In the genomic region with DNA sequence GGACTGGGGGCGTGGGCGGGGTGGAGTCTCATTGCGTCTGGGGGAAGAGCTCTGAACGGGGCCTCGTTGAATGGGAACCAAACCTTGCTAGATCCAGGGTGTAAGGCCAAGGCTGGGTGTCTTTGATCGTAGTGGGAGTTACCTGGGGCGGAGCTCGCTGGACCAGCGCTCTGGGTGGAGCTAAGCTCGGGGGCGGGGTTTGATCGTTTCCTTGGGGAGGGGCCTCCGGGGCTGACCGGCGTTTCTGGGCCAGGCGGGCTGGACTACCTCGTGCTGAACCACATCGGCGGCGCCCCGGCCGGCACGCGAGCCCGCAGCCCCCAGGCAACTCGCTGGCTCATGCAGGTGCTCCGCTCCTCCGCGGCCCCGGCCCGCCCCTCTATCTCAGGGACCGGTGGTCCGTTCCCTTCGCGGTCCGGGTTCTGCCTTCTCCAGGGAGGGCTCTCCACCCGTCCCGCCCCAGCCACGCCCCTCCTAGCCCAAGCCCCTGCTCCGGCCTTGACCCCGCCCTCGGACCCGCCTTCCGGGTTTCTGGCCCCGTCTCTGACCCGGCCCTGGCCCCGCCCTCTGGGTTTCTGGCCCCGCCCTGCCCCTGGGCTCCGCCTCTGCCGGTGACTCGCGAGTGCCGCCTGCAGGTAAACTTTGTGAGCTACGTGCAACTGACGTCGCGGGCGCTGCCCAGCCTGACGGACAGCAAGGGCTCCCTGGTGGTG, we compare ENCODE assay signal across 1 cellular context.
A peak's percentile ranks its signal among the peaks of the same experiment; 100 is the strongest.
TF ChIP-seq lines count a peak whose summit lies in the region.

No MANE protein-coding gene starts in this region.

TF ChIP-seq in WTC11, 78 proteins besides CTCF, POLR2A, EP300 and RAD21 (continued from another document):
- TF ChIP-seq, protein P1, sequence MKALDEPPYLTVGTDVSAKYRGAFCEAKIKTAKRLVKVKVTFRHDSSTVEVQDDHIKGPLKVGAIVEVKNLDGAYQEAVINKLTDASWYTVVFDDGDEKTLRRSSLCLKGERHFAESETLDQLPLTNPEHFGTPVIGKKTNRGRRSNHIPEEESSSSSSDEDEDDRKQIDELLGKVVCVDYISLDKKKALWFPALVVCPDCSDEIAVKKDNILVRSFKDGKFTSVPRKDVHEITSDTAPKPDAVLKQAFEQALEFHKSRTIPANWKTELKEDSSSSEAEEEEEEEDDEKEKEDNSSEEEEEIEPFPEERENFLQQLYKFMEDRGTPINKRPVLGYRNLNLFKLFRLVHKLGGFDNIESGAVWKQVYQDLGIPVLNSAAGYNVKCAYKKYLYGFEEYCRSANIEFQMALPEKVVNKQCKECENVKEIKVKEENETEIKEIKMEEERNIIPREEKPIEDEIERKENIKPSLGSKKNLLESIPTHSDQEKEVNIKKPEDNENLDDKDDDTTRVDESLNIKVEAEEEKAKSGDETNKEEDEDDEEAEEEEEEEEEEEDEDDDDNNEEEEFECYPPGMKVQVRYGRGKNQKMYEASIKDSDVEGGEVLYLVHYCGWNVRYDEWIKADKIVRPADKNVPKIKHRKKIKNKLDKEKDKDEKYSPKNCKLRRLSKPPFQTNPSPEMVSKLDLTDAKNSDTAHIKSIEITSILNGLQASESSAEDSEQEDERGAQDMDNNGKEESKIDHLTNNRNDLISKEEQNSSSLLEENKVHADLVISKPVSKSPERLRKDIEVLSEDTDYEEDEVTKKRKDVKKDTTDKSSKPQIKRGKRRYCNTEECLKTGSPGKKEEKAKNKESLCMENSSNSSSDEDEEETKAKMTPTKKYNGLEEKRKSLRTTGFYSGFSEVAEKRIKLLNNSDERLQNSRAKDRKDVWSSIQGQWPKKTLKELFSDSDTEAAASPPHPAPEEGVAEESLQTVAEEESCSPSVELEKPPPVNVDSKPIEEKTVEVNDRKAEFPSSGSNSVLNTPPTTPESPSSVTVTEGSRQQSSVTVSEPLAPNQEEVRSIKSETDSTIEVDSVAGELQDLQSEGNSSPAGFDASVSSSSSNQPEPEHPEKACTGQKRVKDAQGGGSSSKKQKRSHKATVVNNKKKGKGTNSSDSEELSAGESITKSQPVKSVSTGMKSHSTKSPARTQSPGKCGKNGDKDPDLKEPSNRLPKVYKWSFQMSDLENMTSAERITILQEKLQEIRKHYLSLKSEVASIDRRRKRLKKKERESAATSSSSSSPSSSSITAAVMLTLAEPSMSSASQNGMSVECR (CRISPR knock-in tag; IDR thresholded peaks at IDR 0.05; ENCODE audit: borderline replicate concordance) = 0 out of 2 replicates have a peak, but pooled peaks have one; percentile 24
- TF ChIP-seq, protein P2, sequence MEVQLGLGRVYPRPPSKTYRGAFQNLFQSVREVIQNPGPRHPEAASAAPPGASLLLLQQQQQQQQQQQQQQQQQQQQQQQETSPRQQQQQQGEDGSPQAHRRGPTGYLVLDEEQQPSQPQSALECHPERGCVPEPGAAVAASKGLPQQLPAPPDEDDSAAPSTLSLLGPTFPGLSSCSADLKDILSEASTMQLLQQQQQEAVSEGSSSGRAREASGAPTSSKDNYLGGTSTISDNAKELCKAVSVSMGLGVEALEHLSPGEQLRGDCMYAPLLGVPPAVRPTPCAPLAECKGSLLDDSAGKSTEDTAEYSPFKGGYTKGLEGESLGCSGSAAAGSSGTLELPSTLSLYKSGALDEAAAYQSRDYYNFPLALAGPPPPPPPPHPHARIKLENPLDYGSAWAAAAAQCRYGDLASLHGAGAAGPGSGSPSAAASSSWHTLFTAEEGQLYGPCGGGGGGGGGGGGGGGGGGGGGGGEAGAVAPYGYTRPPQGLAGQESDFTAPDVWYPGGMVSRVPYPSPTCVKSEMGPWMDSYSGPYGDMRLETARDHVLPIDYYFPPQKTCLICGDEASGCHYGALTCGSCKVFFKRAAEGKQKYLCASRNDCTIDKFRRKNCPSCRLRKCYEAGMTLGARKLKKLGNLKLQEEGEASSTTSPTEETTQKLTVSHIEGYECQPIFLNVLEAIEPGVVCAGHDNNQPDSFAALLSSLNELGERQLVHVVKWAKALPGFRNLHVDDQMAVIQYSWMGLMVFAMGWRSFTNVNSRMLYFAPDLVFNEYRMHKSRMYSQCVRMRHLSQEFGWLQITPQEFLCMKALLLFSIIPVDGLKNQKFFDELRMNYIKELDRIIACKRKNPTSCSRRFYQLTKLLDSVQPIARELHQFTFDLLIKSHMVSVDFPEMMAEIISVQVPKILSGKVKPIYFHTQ (CRISPR knock-in tag; IDR thresholded peaks at IDR 0.05) = no peak
- TF ChIP-seq, protein P3, sequence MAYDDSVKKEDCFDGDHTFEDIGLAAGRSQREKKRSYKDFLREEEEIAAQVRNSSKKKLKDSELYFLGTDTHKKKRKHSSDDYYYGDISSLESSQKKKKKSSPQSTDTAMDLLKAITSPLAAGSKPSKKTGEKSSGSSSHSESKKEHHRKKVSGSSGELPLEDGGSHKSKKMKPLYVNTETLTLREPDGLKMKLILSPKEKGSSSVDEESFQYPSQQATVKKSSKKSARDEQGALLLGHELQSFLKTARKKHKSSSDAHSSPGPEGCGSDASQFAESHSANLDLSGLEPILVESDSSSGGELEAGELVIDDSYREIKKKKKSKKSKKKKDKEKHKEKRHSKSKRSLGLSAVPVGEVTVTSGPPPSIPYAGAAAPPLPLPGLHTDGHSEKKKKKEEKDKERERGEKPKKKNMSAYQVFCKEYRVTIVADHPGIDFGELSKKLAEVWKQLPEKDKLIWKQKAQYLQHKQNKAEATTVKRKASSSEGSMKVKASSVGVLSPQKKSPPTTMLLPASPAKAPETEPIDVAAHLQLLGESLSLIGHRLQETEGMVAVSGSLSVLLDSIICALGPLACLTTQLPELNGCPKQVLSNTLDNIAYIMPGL (CRISPR knock-in tag; IDR thresholded peaks at IDR 0.05) = peak; percentile 89
- TF ChIP-seq CREM (CRISPR knock-in tag; IDR thresholded peaks at IDR 0.05) = no peak
- TF ChIP-seq ZNF317 (CRISPR knock-in tag; IDR thresholded peaks at IDR 0.05; ENCODE audit: borderline replicate concordance, low read depth) = no peak
- TF ChIP-seq, protein P4, sequence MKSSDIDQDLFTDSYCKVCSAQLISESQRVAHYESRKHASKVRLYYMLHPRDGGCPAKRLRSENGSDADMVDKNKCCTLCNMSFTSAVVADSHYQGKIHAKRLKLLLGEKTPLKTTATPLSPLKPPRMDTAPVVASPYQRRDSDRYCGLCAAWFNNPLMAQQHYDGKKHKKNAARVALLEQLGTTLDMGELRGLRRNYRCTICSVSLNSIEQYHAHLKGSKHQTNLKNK (CRISPR knock-in tag; IDR thresholded peaks at IDR 0.05) = no peak
- no peak for TF ChIP-seq TEAD1 (CRISPR knock-in tag; IDR thresholded peaks at IDR 0.05)
- TF ChIP-seq, protein P5, sequence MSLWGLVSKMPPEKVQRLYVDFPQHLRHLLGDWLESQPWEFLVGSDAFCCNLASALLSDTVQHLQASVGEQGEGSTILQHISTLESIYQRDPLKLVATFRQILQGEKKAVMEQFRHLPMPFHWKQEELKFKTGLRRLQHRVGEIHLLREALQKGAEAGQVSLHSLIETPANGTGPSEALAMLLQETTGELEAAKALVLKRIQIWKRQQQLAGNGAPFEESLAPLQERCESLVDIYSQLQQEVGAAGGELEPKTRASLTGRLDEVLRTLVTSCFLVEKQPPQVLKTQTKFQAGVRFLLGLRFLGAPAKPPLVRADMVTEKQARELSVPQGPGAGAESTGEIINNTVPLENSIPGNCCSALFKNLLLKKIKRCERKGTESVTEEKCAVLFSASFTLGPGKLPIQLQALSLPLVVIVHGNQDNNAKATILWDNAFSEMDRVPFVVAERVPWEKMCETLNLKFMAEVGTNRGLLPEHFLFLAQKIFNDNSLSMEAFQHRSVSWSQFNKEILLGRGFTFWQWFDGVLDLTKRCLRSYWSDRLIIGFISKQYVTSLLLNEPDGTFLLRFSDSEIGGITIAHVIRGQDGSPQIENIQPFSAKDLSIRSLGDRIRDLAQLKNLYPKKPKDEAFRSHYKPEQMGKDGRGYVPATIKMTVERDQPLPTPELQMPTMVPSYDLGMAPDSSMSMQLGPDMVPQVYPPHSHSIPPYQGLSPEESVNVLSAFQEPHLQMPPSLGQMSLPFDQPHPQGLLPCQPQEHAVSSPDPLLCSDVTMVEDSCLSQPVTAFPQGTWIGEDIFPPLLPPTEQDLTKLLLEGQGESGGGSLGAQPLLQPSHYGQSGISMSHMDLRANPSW (CRISPR knock-in tag; conservative IDR thresholded peaks at IDR 0.05; ENCODE audit: low read depth) = no peak
- no peak for TF ChIP-seq NR3C1 (CRISPR knock-in tag; conservative IDR thresholded peaks at IDR 0.05; ENCODE audit: low read depth)
TF ChIP-seq in WTC11: peak in this region for 8.
